12 cellular contexts compared by ENCODE assay signal in genomic region chr9:134329886-134330285, GRCh38. TPM values are rescaled to one million over a fixed set of nuclear protein-coding genes. Genes with fewer than 3 reads are reported as not detected.
DNase-seq lines count a peak whose midpoint lies in the region; ATAC-seq and TF ChIP-seq lines count a peak whose summit lies in the region.
"Had no signal": no experiment of that assay in that cellular context is flagged by ENCODE, and none has a peak within 500 bp of the region (broad histone marks: within the 10 kb centered on the region; RNA-seq: fewer than 3 reads in every experiment).

No MANE protein-coding gene starts in this region.

- TF ChIP-seq EP300 in esophagus muscularis mucosa (IDR thresholded peaks at IDR 0.05) (no peak), tibial nerve (IDR thresholded peaks at IDR 0.05) (no peak)

- DNase-seq in Peyer's patch (peak in 2 of 3 donors; percentile 69 to 71), esophagus muscularis mucosa (ENCODE audit: extremely low spot score) (no peak), myocyte (ENCODE audit: low read depth) (peak; percentile 84), tibial nerve (ENCODE audit: low spot score in 2 of 2) (no peak), NCI-H2029 (lab: John Stamatoyannopoulos, UW) (no peak), amniotic stem cell (lab: John Stamatoyannopoulos, UW) (no peak), foreskin keratinocyte (no peak)
- DNase-seq in activated CD4-positive, CD25-positive, alpha-beta regulatory T cell (lab: John Stamatoyannopoulos, UW): no peak
- DNase-seq: effector memory CD8-positive, alpha-beta T cell; NCI-H748 treated with DMSO at 0.1 percent for 48 hours; stimulated activated CD4-positive, alpha-beta T cell treated with anti-CD3 and anti-CD28 coated beads, Interleukin-4, amount 100 ng/mL, for 4 hours had no signal

- no peaks in the 10 kb centered on the region for H3K36me3 ChIP-seq in Peyer's patch
- H3K36me3 ChIP-seq in esophagus muscularis mucosa: no peaks in the 10 kb centered on the region
- no peaks in the 10 kb centered on the region for H3K36me3 ChIP-seq in tibial nerve
- H3K36me3 ChIP-seq: left lung had no signal

- intact Hi-C loops in esophagus muscularis mucosa (cut with DNase I): loop anchor here (5.0 kb wide), 1 partner anchor 37 kb away; no protein-coding TSS in a partner anchor

- ATAC-seq in foreskin keratinocyte: no peak
- ATAC-seq: effector memory CD8-positive, alpha-beta T cell had no signal

- WGBS in esophagus muscularis mucosa: 42% methylated on average over 5 of the region's 5 CpGs
- WGBS in tibial nerve, 2 donors: 24 to 37% methylated on average over 5 of the region's 5 CpGs

- H3K27me3 ChIP-seq in Peyer's patch (no peaks in the 10 kb centered on the region), esophagus muscularis mucosa (peaks cover 0 to 4% (median 0%) of the 10 kb centered on the region in 4 donors), tibial nerve (no peaks in the 10 kb centered on the region), foreskin keratinocyte (no peaks in the 10 kb centered on the region)
- H3K27me3 ChIP-seq: left lung had no signal

- no peaks in the 10 kb centered on the region for H3K9me3 ChIP-seq in Peyer's patch
- no peaks in the 10 kb centered on the region for H3K9me3 ChIP-seq in esophagus muscularis mucosa
- H3K9me3 ChIP-seq in tibial nerve: no peaks in the 10 kb centered on the region
- H3K9me3 ChIP-seq: left lung had no signal

- peaks cover 14 to 83% (median 18%) of the 10 kb centered on the region in 4 donors for H3K4me1 ChIP-seq in Peyer's patch
- H3K4me1 ChIP-seq in esophagus muscularis mucosa: peaks cover 81 to 86% (median 82%) of the 10 kb centered on the region in 4 donors
- peaks cover 0 to 81% (median 67%) of the 10 kb centered on the region in 4 donors for H3K4me1 ChIP-seq in tibial nerve
- peaks cover 10% of the 10 kb centered on the region for H3K4me1 ChIP-seq in foreskin keratinocyte

- TF ChIP-seq CTCF in Peyer's patch (IDR thresholded peaks at IDR 0.05) (no peak), esophagus muscularis mucosa (IDR thresholded peaks at IDR 0.05) (no peak), tibial nerve (IDR thresholded peaks at IDR 0.05) (no peak), foreskin keratinocyte (conservative IDR thresholded peaks at IDR 0.05) (no peak)

- H3K4me3 ChIP-seq in Peyer's patch (peak overlapping the region in 2 of 4 donors; percentile 73 to 94), esophagus muscularis mucosa (peak overlapping the region; percentile 71 to 96 (median 81)), tibial nerve (peak overlapping the region; percentile 70 to 91 (median 82))

- TF ChIP-seq POLR2A in Peyer's patch (IDR thresholded peaks at IDR 0.05) (peak in 1 of 2 donors; percentile 64), esophagus muscularis mucosa (IDR thresholded peaks at IDR 0.05; ENCODE audit: low read depth) (no peak), tibial nerve (IDR thresholded peaks at IDR 0.05) (no peak)

- peak overlapping the region in 3 of 4 donors; percentile 84 to 95 (median 94) for H3K27ac ChIP-seq in Peyer's patch
- peak overlapping the region; percentile 82 to 89 (median 84) for H3K27ac ChIP-seq in esophagus muscularis mucosa (replicated peaks in 1 of 4)
- peak overlapping the region; percentile 88 to 95 (median 94) for H3K27ac ChIP-seq in tibial nerve
- H3K27ac ChIP-seq in foreskin keratinocyte: no peak overlapping the region

RNA-seq across cellular contexts. Expression of gene RXRA, which starts 3.6 kb away (rescaled TPM):
- 10 to 100 TPM; 54.5 to 83.6 (median 65.4) TPM for total RNA-seq in Peyer's patch
- total RNA-seq in esophagus muscularis mucosa: 10 to 100 TPM; 46.4 to 81.0 (median 63.7) TPM
- total RNA-seq in myocyte: 20.5 and 25.4 TPM in 2 replicates
- polyA plus RNA-seq in myocyte (2012): 20.8 TPM
- total RNA-seq in tibial nerve: 10 to 100 TPM; 53.5 to 61.5 (median 56.5) TPM
- total RNA-seq in foreskin keratinocyte: 24.1 and 25.2 TPM in 2 replicates
- 16.5 and 18.3 TPM in 2 replicates for polyA plus RNA-seq in foreskin keratinocyte

Comparison
In these comparisons a context has a peak if more than half of its experiments do, and no peak if none do; other contexts are left out.
1. DNase-seq: peak in Peyer's patch (2 of 3) and myocyte (single experiment); none in esophagus muscularis mucosa (single experiment), tibial nerve (0 of 2), NCI-H2029 (single experiment), amniotic stem cell (single experiment), foreskin keratinocyte (0 of 2) and activated CD4-positive, CD25-positive, alpha-beta regulatory T cell (0 of 4).